12 cellular contexts compared by ENCODE assay signal in genomic region chr20:46990017-46990810, GRCh38.
DNase-seq lines count a peak whose midpoint lies in the region; ATAC-seq and TF ChIP-seq lines count a peak whose summit lies in the region.
"Had no signal": no experiment of that assay in that cellular context is flagged by ENCODE, and none has a peak within 500 bp of the region (broad histone marks: within the 10 kb centered on the region; RNA-seq: fewer than 3 reads in every experiment).

No MANE protein-coding gene starts in this region.

- H3K79me2 ChIP-seq in DND-41 (ENCODE audit: insufficient read depth, low read length) (no peaks in the 10 kb centered on the region), PC-3 (ENCODE audit: low read length) (no peaks in the 10 kb centered on the region)

- intact Hi-C loops in PC-3 (cut with micrococcal nuclease) (no loop called here), colonic mucosa (cut with DNase I) (no loop called here), sciatic nerve (cut with DNase I) (no loop called here)

- no peak overlapping the region for H2AFZ ChIP-seq in DND-41 (ENCODE audit: low read depth, low read length)
- H2AFZ ChIP-seq in PC-3 (ENCODE audit: low read length) = peak overlapping the region; percentile 34

- no peaks in the 10 kb centered on the region for H3F3A ChIP-seq in PC-3 (ENCODE audit: low read length, unreplicated experiment)

- H3K27me3 ChIP-seq in DND-41 (ENCODE audit: insufficient read depth, low read length, poor library complexity) (peaks cover 11% of the 10 kb centered on the region), PC-3 (ENCODE audit: low read length) (peaks cover 5% of the 10 kb centered on the region; the same call in 1 of the 2 replicates), colonic mucosa (no peaks in the 10 kb centered on the region)

- no TSS peak for BruUV-seq in PC-3 (replicated peaks; lab: Mats Ljungman, UMichigan)

- H3K4me2 ChIP-seq in DND-41 (ENCODE audit: insufficient read depth, low read length) = no peak overlapping the region
- H3K4me2 ChIP-seq in PC-3 (ENCODE audit: low read length) = peak overlapping the region; percentile 52

- DNase-seq in DND-41 (peak; percentile 52), PC-3 (peak; percentile 62), colonic mucosa (peak; percentile 40), sciatic nerve (ENCODE audit: low spot score) (no peak), omental fat pad (ENCODE audit: low spot score) (no peak), NCI-H524 treated with DMSO at 0.1 percent for 48 hours (lab: John Stamatoyannopoulos, UW) (no peak), SW 1271 (lab: John Stamatoyannopoulos, UW) (no peak)
- DNase-seq: COR-L47, NCI-H1417 treated with DMSO at 0.1 percent for 48 hours, SHP77 had no signal

- H3K9me3 ChIP-seq in DND-41 (ENCODE audit: insufficient read depth, low read length, severe bottlenecking) = no peaks in the 10 kb centered on the region
- H3K9me3 ChIP-seq in PC-3 (ENCODE audit: low read length) = no peaks in the 10 kb centered on the region
- H3K9me3 ChIP-seq in colonic mucosa = no peaks in the 10 kb centered on the region
- H3K9me3 ChIP-seq: thoracic aorta had no signal

- ATAC-seq in DND-41 (ENCODE audit: insufficient read depth, low read depth) = peak; percentile 72
- ATAC-seq in PC-3 = peak; percentile 37; the same call in 1 of the 2 replicates
- peak; percentile 90 for ATAC-seq in sciatic nerve
- no peak for ATAC-seq in omental fat pad (ENCODE audit: low FRiP score)
- no peak for ATAC-seq in HG02678 (IDR thresholded peaks at IDR 0.05; ENCODE audit: unreplicated experiment)

- H3K27ac ChIP-seq in DND-41 (ENCODE audit: low read length) (no peak overlapping the region), PC-3 (ENCODE audit: low read length) (peak overlapping the region; percentile 18; the same call in 1 of the 2 replicates), colonic mucosa (peak overlapping the region; percentile 58)
- H3K27ac ChIP-seq: thoracic aorta had no signal

- POLR2A ChIA-PET in PC-3 (lab: Charles Lee; ENCODE audit: unreplicated experiment) = no interaction called here

- H3K4me1 ChIP-seq in DND-41 (ENCODE audit: insufficient read depth, low read length) (peaks cover 6% of the 10 kb centered on the region; the same call in 1 of the 2 replicates), PC-3 (ENCODE audit: insufficient read depth, low read length) (peaks cover 13% of the 10 kb centered on the region; the same call in 1 of the 2 replicates), colonic mucosa (peaks cover 4% of the 10 kb centered on the region)

- CTCF ChIA-PET in PC-3 (lab: Charles Lee) = no interaction called here

- no peaks in the 10 kb centered on the region for H3K9me2 ChIP-seq in PC-3 (replicated peaks; ENCODE audit: low read length)

- no peak overlapping the region for H3K4me3 ChIP-seq in DND-41 (ENCODE audit: low read depth in 1 of 2, low read length in 2 of 2)
- H3K4me3 ChIP-seq in PC-3 (ENCODE audit: low read length) = no peak overlapping the region
- no peak overlapping the region for H3K4me3 ChIP-seq in colonic mucosa
- H3K4me3 ChIP-seq: thoracic aorta had no signal

- no peaks in the 10 kb centered on the region for H4K20me1 ChIP-seq in DND-41 (ENCODE audit: insufficient read depth, low read length)
- no peaks in the 10 kb centered on the region for H4K20me1 ChIP-seq in PC-3 (ENCODE audit: low read length)

- no peaks in the 10 kb centered on the region for H3K36me3 ChIP-seq in DND-41 (ENCODE audit: insufficient read depth, low read length)
- no peaks in the 10 kb centered on the region for H3K36me3 ChIP-seq in PC-3 (ENCODE audit: low read depth, low read length)
- no peaks in the 10 kb centered on the region for H3K36me3 ChIP-seq in colonic mucosa
- H3K36me3 ChIP-seq: thoracic aorta had no signal

- no peak overlapping the region for H3K9ac ChIP-seq in DND-41 (ENCODE audit: low read depth, low read length)
- H3K9ac ChIP-seq in PC-3 (ENCODE audit: low read length) = no peak overlapping the region
- H3K9ac ChIP-seq in colonic mucosa (ENCODE audit: low read depth in 2 of 2, low read length in 2 of 2) = no peak overlapping the region

- TF ChIP-seq CTCF in DND-41 (IDR thresholded peaks at IDR 0.05; ENCODE audit: borderline replicate concordance, extremely low read depth, low read length, poor library complexity, severe bottlenecking) = no peak
- no peak for TF ChIP-seq CTCF in PC-3 (conservative IDR thresholded peaks at IDR 0.05; ENCODE audit: low read depth, low read length)
- no peak for TF ChIP-seq CTCF in colonic mucosa (IDR thresholded peaks at IDR 0.05)
- TF ChIP-seq CTCF in omental fat pad (IDR thresholded peaks at IDR 0.05) = no peak

Comparison
In these comparisons a context has a peak if more than half of its experiments do, and no peak if none do; other contexts are left out.
1. ATAC-seq: peak in DND-41 (single experiment), PC-3 (single experiment) and sciatic nerve (single experiment); none in omental fat pad (single experiment) and HG02678 (single experiment).
2. DNase-seq: peak in DND-41 (single experiment), PC-3 (single experiment) and colonic mucosa (single experiment); none in sciatic nerve (single experiment), omental fat pad (single experiment), NCI-H524 treated with DMSO at 0.1 percent for 48 hours (single experiment) and SW 1271 (0 of 2).